16 cellular contexts compared by ENCODE assay signal in genomic region chr17:34387566-34387965, GRCh38. TPM values are rescaled to one million over a fixed set of nuclear protein-coding genes. Genes with fewer than 3 reads are reported as not detected.
"Had no signal": no experiment of that assay in that cellular context is flagged by ENCODE, and none has a peak within 500 bp of the region (broad histone marks: within the 10 kb centered on the region; RNA-seq: fewer than 3 reads in every experiment).

No MANE protein-coding gene starts in this region.

- H3K36me3 ChIP-seq: sigmoid colon, stomach, thoracic aorta had no signal

- H3K9me3 ChIP-seq: sigmoid colon, stomach, thoracic aorta had no signal

- H3K27ac ChIP-seq: sigmoid colon, thoracic aorta had no signal

- H3K4me3 ChIP-seq: sigmoid colon, stomach, thoracic aorta had no signal

- DNase-seq: activated CD4-positive, alpha-beta T cell treated with anti-CD3 and anti-CD28 coated beads for 48 hours; activated naive CD4-positive, alpha-beta T cell; effector CD4-positive, alpha-beta T cell; kidney; mesendoderm; nephron progenitor cell; sigmoid colon; stimulated activated CD4-positive, alpha-beta T cell treated with anti-CD3 and anti-CD28 coated beads, Interleukin-2, amount 100 ng/mL, for 48 hours; stomach had no signal

- H3K27ac Mint-ChIP-seq: nephron progenitor cell had no signal

- H3K27me3 ChIP-seq: sigmoid colon had no signal

- H3K9me3 Mint-ChIP-seq: nephron progenitor cell had no signal

- H3K4me1 ChIP-seq: sigmoid colon had no signal

- H3K4me3 Mint-ChIP-seq: nephron progenitor cell had no signal

RNA-seq across cellular contexts. Expression of gene CCL1, which starts 24.5 kb away (rescaled TPM):
- total RNA-seq: aorta, bronchial epithelial cell, kidney, liver, omental fat pad, pulmonary artery endothelial cell, sigmoid colon, stomach, thoracic aorta, urinary bladder had no signal

RNA-seq across cellular contexts. Expression of gene CCL13, which starts 31.3 kb away (rescaled TPM):
- total RNA-seq: bronchial epithelial cell, pulmonary artery endothelial cell had no signal
